ENCODE assay signal across 25 cellular contexts in the genomic region with DNA sequence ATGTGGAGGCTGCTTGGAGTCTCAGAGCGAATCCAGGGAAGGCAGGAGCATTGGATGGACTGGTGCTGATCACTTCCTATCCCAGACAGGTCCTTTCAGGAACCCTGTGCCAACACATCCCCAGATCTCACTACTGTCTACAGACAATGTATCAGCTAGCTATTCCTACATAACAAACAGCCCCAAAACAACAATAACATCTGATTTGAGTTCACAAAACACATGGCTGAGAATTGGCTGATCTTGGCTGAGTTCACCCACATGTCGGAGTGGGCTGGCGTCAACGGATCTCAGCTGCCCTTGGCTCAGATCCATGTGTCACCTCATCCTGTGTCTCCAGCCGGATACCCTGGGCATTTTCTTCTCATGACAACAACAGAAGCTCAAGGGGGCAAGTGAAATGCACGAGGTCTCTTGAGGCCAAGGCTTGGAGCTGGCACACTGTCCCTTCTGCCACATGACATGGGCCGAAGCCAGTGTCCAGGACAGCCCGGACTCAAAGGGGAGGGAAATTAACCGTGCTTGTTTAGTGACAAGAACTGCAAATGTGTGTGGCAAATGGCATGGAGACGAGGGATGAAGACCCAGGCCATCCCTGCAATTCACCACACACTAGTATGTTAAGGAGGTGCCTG. TPM values are rescaled to one million over a fixed set of nuclear protein-coding genes. Genes with fewer than 3 reads are reported as not detected.
"Had no signal": no experiment of that assay in that cellular context is flagged by ENCODE, and none has a peak within 500 bp of the region (broad histone marks: within the 10 kb centered on the region; RNA-seq: fewer than 3 reads in every experiment).

No MANE protein-coding gene starts in this region.

- DNase-seq: KBM-7, MV-4-11, NCI-H1048, NCI-H1105, NCI-H1417, NCI-H1436 treated with DMSO at 0.1 percent for 48 hours, NCI-H1694 treated with DMSO at 0.1 percent for 48 hours, NCI-H1930, NCI-H2081, NCI-H2107, NCI-H2227 treated with DMSO at 0.1 percent for 48 hours, NCI-H446, NCI-H510A, NCI-H524 treated with DMSO at 0.1 percent for 48 hours, NCI-H69, NCI-H774, PC-3, SIG-M5 had no signal

- H3K27ac ChIP-seq: RWPE1, SJSA1, SK-N-MC had no signal

- H3K36me3 ChIP-seq: SJSA1 had no signal

- H3K4me3 ChIP-seq: SJSA1, SK-N-MC had no signal

- H3K9me3 ChIP-seq: SJSA1 had no signal

- H3K27me3 ChIP-seq: SJSA1 had no signal

RNA-seq across cellular contexts. Expression of a gene that starts 18.7 kb away (rescaled TPM):
- total RNA-seq: HT1080, LHCN-M2, MCF 10A, PC-3, SJSA1 had no signal

RNA-seq across cellular contexts. Expression of a gene that starts 31.0 kb away (rescaled TPM):
- total RNA-seq: HT1080, OCI-LY7 had no signal
